Comparison of ENCODE assay signal across 19 cellular contexts in the genomic region with DNA sequence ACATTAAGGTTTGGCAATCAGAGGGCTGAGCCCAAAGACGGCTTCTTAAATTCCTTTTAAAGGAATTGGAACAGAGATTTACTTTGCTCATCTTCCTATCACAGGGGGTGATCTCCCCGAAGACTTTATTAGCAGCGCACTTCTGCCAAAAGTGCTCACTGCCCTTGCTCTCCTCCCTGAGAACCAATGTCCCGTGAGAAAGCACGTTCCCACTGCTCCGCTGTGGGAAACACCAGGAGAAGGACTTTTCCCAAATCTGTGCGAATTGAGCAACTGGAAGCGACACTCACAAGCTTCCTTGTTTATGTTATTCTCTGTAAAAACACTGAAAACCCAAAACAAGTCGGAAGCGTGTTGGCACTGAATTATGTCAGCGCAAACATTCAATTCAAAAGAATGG.
"Had no signal": no experiment of that assay in that cellular context is flagged by ENCODE, and none has a peak within 500 bp of the region (broad histone marks: within the 10 kb centered on the region; RNA-seq: fewer than 3 reads in every experiment).

No MANE protein-coding gene starts in this region.

- H3K4me1 ChIP-seq: SJCRH30, suprapubic skin, upper lobe of left lung had no signal

- H3K27ac ChIP-seq: ovary, SJCRH30, suprapubic skin, upper lobe of left lung had no signal

- H3K27ac Mint-ChIP-seq: activated CD4-positive, alpha-beta T cell treated with anti-CD3 and anti-CD28 coated beads, Interleukin-2, amount 10 ng/mL, durations not matched to agents 7 days and 5 days; mesothelial cell of epicardium had no signal

- H3K4me3 Mint-ChIP-seq: activated CD4-positive, alpha-beta T cell treated with anti-CD3 and anti-CD28 coated beads, Interleukin-2, amount 10 ng/mL, durations not matched to agents 7 days and 5 days; mesothelial cell of epicardium; neural crest cell had no signal

- H3K4me3 ChIP-seq: lung, ovary, SJCRH30, skin epidermis, suprapubic skin, upper lobe of left lung had no signal

- H3K9me3 Mint-ChIP-seq: activated CD4-positive, alpha-beta T cell treated with anti-CD3 and anti-CD28 coated beads, Interleukin-2, amount 10 ng/mL, durations not matched to agents 7 days and 5 days had no signal

- H3K9me3 ChIP-seq: ovary, SJCRH30, suprapubic skin, upper lobe of left lung had no signal

- H3K27me3 ChIP-seq: ovary, SJCRH30, suprapubic skin, upper lobe of left lung had no signal

- ATAC-seq: esophagus mucosa had no signal

- H3K4me1 Mint-ChIP-seq: activated CD4-positive, alpha-beta T cell treated with anti-CD3 and anti-CD28 coated beads, Interleukin-2, amount 10 ng/mL, durations not matched to agents 7 days and 5 days had no signal

- H3K36me3 Mint-ChIP-seq: mesothelial cell of epicardium had no signal

- DNase-seq: activated CD4-positive, alpha-beta T cell treated with anti-CD3 and anti-CD28 coated beads, Interleukin-2, amount 10 ng/mL, durations not matched to agents 7 days and 5 days; activated CD4-positive, CD25-positive, alpha-beta regulatory T cell; activated gamma-delta T cell treated with Interleukin-2 at 50 U/mL for 16 hours; aorta; foreskin melanocyte; head of caudate nucleus; left cardiac atrium; SJCRH30; stimulated activated CD4-positive, alpha-beta T cell treated with anti-CD3 and anti-CD28 coated beads, Interleukin-4, amount 100 ng/mL, for 24 hours; stimulated activated naive CD4-positive, alpha-beta T cell treated with Interleukin-2 at 50 U/mL for 16 hours; T-helper 2 cell; upper lobe of left lung had no signal

- H3K36me3 ChIP-seq: ovary, SJCRH30, suprapubic skin, upper lobe of left lung had no signal
